32 cellular contexts compared by ENCODE assay signal in genomic region chr13:92188574-92188973, GRCh38.
"Had no signal": no experiment of that assay in that cellular context is flagged by ENCODE, and none has a peak within 500 bp of the region (broad histone marks: within the 10 kb centered on the region; RNA-seq: fewer than 3 reads in every experiment).

No MANE protein-coding gene starts in this region.

- DNase-seq: activated B cell treated with CpG ODN at 0.5 μM for 24 hours; activated CD4-positive, alpha-beta T cell treated with anti-CD3 and anti-CD28 coated beads for 48 hours; activated CD4-positive, alpha-beta T cell treated with anti-CD3 and anti-CD28 coated beads, Interleukin-2, amount 50 U/mL, for 1 hour; activated CD4-positive, alpha-beta T cell treated with anti-CD3 and anti-CD28 coated beads, Interleukin-2, amount 50 U/mL, for 48 hours; activated CD8-positive, alpha-beta memory T cell treated with anti-CD3 and anti-CD28 coated beads for 24 hours; activated CD8-positive, alpha-beta T cell treated with anti-CD3 and anti-CD28 coated beads for 36 hours; activated effector memory CD4-positive, alpha-beta T cell treated with Interleukin-2 at 50 U/mL for 16 hours; activated gamma-delta T cell treated with Interleukin-2 at 50 U/mL for 16 hours; activated naive CD4-positive, alpha-beta T cell treated with Interleukin-2 at 50 U/mL for 16 hours; activated naive CD8-positive, alpha-beta T cell treated with anti-CD3 and anti-CD28 coated beads for 36 hours; activated naive CD8-positive, alpha-beta T cell treated with anti-CD3 and anti-CD28 coated beads, Interleukin-2, amount 50 U/mL, for 24 hours; activated T-cell treated with anti-CD3 and anti-CD28 coated beads, Interleukin-2, amount 50 U/mL, for 4 hours; adrenal gland; amygdala; aorta; body of pancreas; caudate nucleus; colonic mucosa; effector CD8-positive, alpha-beta T cell; esophagus squamous epithelium; foreskin melanocyte; head of caudate nucleus; T-helper 17 cell; T1000; WERI-Rb-1 had no signal

- H3K9me3 Mint-ChIP-seq: activated B cell treated with CpG ODN at 0.5 μM for 24 hours; activated CD8-positive, alpha-beta T cell treated with anti-CD3 and anti-CD28 coated beads for 36 hours; activated naive CD4-positive, alpha-beta T cell treated with anti-CD3 and anti-CD28 coated beads, Interleukin-2, amount 50 U/mL, for 24 hours; activated naive CD8-positive, alpha-beta T cell treated with anti-CD3 and anti-CD28 coated beads for 36 hours; activated naive CD8-positive, alpha-beta T cell treated with anti-CD3 and anti-CD28 coated beads, Interleukin-2, amount 50 U/mL, for 24 hours; activated T-helper 17 cell treated with anti-CD3 and anti-CD28 coated beads, Interleukin-2, amount 50 U/mL, for 72 hours; T-helper 2 cell treated with Interferon-gamma antibody and Interleukin-4, amounts not matched to agents 5 μg/mL and 100 μg/mL, for 36 hours had no signal

- H3K27me3 Mint-ChIP-seq: activated B cell treated with CpG ODN at 0.5 μM for 24 hours; activated CD8-positive, alpha-beta T cell treated with anti-CD3 and anti-CD28 coated beads for 36 hours; activated naive CD8-positive, alpha-beta T cell treated with anti-CD3 and anti-CD28 coated beads for 36 hours; activated naive CD8-positive, alpha-beta T cell treated with anti-CD3 and anti-CD28 coated beads, Interleukin-2, amount 50 U/mL, for 24 hours had no signal

- H3K4me3 ChIP-seq: adrenal gland, body of pancreas, colonic mucosa, esophagus squamous epithelium had no signal

- H3K4me1 Mint-ChIP-seq: activated B cell treated with CpG ODN at 0.5 μM for 24 hours; activated naive CD4-positive, alpha-beta T cell treated with anti-CD3 and anti-CD28 coated beads, Interleukin-2, amount 50 U/mL, for 24 hours; activated naive CD8-positive, alpha-beta T cell treated with anti-CD3 and anti-CD28 coated beads for 36 hours; activated naive CD8-positive, alpha-beta T cell treated with anti-CD3 and anti-CD28 coated beads, Interleukin-2, amount 50 U/mL, for 24 hours; activated T-helper 17 cell treated with anti-CD3 and anti-CD28 coated beads, Interleukin-2, amount 50 U/mL, for 72 hours; T-helper 17 cell had no signal

- FAIRE-seq: endometrium, endothelial cell of umbilical vein had no signal

- H3K4me3 Mint-ChIP-seq: activated B cell treated with CpG ODN at 0.5 μM for 24 hours; activated CD8-positive, alpha-beta T cell treated with anti-CD3 and anti-CD28 coated beads for 36 hours; activated naive CD4-positive, alpha-beta T cell treated with anti-CD3 and anti-CD28 coated beads, Interleukin-2, amount 50 U/mL, for 24 hours; activated naive CD8-positive, alpha-beta T cell treated with anti-CD3 and anti-CD28 coated beads for 36 hours; activated naive CD8-positive, alpha-beta T cell treated with anti-CD3 and anti-CD28 coated beads, Interleukin-2, amount 50 U/mL, for 24 hours; activated T-cell treated with anti-CD3 and anti-CD28 coated beads, Interleukin-2, amount 50 U/mL, for 4 hours; activated T-helper 17 cell treated with anti-CD3 and anti-CD28 coated beads, Interleukin-2, amount 50 U/mL, for 72 hours; T-helper 17 cell; T-helper 2 cell treated with Interferon-gamma antibody and Interleukin-4, amounts not matched to agents 5 μg/mL and 100 μg/mL, for 36 hours had no signal

- H3K27me3 ChIP-seq: adrenal gland, body of pancreas, colonic mucosa, esophagus squamous epithelium had no signal

- H3K36me3 ChIP-seq: adrenal gland, colonic mucosa, esophagus squamous epithelium, WERI-Rb-1 had no signal

- ATAC-seq: activated CD4-positive, CD25-positive, alpha-beta regulatory T cell treated with anti-CD3 and anti-CD28 coated beads, Interleukin-2, amount 50 U/mL, for 24 hours; activated CD8-positive, alpha-beta T cell treated with anti-CD3 and anti-CD28 coated beads for 36 hours; activated naive CD8-positive, alpha-beta T cell treated with anti-CD3 and anti-CD28 coated beads, Interleukin-2, amount 50 U/mL, for 24 hours; activated T-cell treated with anti-CD3 and anti-CD28 coated beads, Interleukin-2, amount 50 U/mL, for 4 hours; activated T-helper 17 cell treated with anti-CD3 and anti-CD28 coated beads, Interleukin-2, amount 50 U/mL, for 72 hours; body of pancreas; T-helper 17 cell had no signal

- H3K27ac ChIP-seq: adrenal gland, body of pancreas, colonic mucosa, epithelial cell of prostate, esophagus squamous epithelium, WERI-Rb-1 had no signal

- H3K4me1 ChIP-seq: adrenal gland, body of pancreas, colonic mucosa, esophagus squamous epithelium had no signal

- H3K27ac Mint-ChIP-seq: activated B cell treated with CpG ODN at 0.5 μM for 24 hours; activated CD8-positive, alpha-beta T cell treated with anti-CD3 and anti-CD28 coated beads for 36 hours; activated naive CD4-positive, alpha-beta T cell treated with anti-CD3 and anti-CD28 coated beads, Interleukin-2, amount 50 U/mL, for 24 hours; activated naive CD8-positive, alpha-beta T cell treated with anti-CD3 and anti-CD28 coated beads for 36 hours; activated naive CD8-positive, alpha-beta T cell treated with anti-CD3 and anti-CD28 coated beads, Interleukin-2, amount 50 U/mL, for 24 hours; activated T-helper 17 cell treated with anti-CD3 and anti-CD28 coated beads, Interleukin-2, amount 50 U/mL, for 72 hours; T-helper 17 cell; T-helper 2 cell treated with Interferon-gamma antibody and Interleukin-4, amounts not matched to agents 5 μg/mL and 100 μg/mL, for 36 hours had no signal

- H3K36me3 Mint-ChIP-seq: activated naive CD4-positive, alpha-beta T cell treated with anti-CD3 and anti-CD28 coated beads, Interleukin-2, amount 50 U/mL, for 24 hours; activated naive CD8-positive, alpha-beta T cell treated with anti-CD3 and anti-CD28 coated beads for 36 hours had no signal

- H3K9me3 ChIP-seq: adrenal gland, body of pancreas, colonic mucosa, esophagus squamous epithelium had no signal
